Comparison of ENCODE assay signal across 4 cellular contexts in the genomic region with DNA sequence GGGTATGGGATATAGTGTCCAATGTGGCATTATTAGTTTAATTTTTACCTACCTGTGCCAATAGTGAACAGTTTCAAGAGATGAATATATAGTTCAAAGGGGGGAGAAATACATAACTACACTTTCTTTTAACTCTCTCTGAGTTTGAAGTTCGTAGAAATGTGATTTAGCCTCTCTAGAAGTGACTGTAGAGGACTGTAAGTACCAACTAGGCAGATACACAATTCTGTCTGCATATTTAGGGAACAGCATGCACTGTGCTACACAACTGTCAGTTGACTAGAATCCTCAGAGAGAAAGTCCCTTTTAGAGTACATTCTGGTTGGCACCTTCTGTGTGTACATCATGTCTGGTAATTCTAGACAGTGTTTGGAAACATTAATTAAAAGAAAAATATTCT. TPM values are rescaled to one million over a fixed set of nuclear protein-coding genes. Genes with fewer than 3 reads are reported as not detected.
"Had no signal": no experiment of that assay in that cellular context is flagged by ENCODE, and none has a peak within 500 bp of the region (broad histone marks: within the 10 kb centered on the region; RNA-seq: fewer than 3 reads in every experiment).

No MANE protein-coding gene starts in this region.

- ATAC-seq: GM12878 had no signal

- DNase-seq: GDM1, GF-D8 had no signal

RNA-seq across cellular contexts. Expression of gene ZNF90, which starts 17.5 kb away (rescaled TPM):
- total RNA-seq: G401 had no signal

RNA-seq across cellular contexts. Expression of gene ZNF682, which starts 21.0 kb away (rescaled TPM):
- total RNA-seq: G401 had no signal
